ENCODE assay signal across 8 cellular contexts in genomic region chr3:52685285-52685704, GRCh38. TPM values are rescaled to one million over a fixed set of nuclear protein-coding genes. Genes with fewer than 3 reads are reported as not detected.
DNase-seq lines count a peak whose midpoint lies in the region; ATAC-seq and TF ChIP-seq lines count a peak whose summit lies in the region.

No MANE protein-coding gene starts in this region.

- TF ChIP-seq CTCF in fibroblast of mammary gland (conservative IDR thresholded peaks at IDR 0.05; ENCODE audit: control insufficient read depth, insufficient read depth, low read depth, low read length): no peak

- H3K27ac Mint-ChIP-seq in IgD-negative memory B cell: peak overlapping the region; percentile 85 to 98 (median 97)
- peak overlapping the region; percentile 96 for H3K27ac Mint-ChIP-seq in activated T-helper 17 cell treated with anti-CD3 and anti-CD28 coated beads, Interleukin-2, amount 50 U/mL, for 72 hours
- H3K27ac Mint-ChIP-seq in natural killer cell treated with Interleukin-12 subunit alpha and Interleukin-12 subunit beta and Interleukin-15 and Interleukin-18, amount 100 ng/mL, for 72 hours: peak overlapping the region; percentile 98 to 100

- peak; percentile 66 for ATAC-seq in GM21576 (IDR thresholded peaks at IDR 0.05; ENCODE audit: unreplicated experiment)
- peak; percentile 69 for ATAC-seq in activated T-helper 17 cell treated with anti-CD3 and anti-CD28 coated beads, Interleukin-2, amount 50 U/mL, for 72 hours (replicated peaks)
- peak; percentile 92 to 94 for ATAC-seq in natural killer cell treated with Interleukin-12 subunit alpha and Interleukin-12 subunit beta and Interleukin-15 and Interleukin-18, amount 100 ng/mL, for 72 hours
- peak; percentile 83 for ATAC-seq in stimulated activated naive CD8-positive, alpha-beta T cell treated with anti-CD3 and anti-CD28 coated beads, Interleukin-15, Interleukin-2, amounts not matched to agents 100 U/mL and 50 U/mL, for 24 hours

- H3K9me3 Mint-ChIP-seq in IgD-negative memory B cell: no peaks in the 10 kb centered on the region
- H3K9me3 Mint-ChIP-seq in activated T-helper 17 cell treated with anti-CD3 and anti-CD28 coated beads, Interleukin-2, amount 50 U/mL, for 72 hours: no peaks in the 10 kb centered on the region
- H3K9me3 Mint-ChIP-seq in natural killer cell treated with Interleukin-12 subunit alpha and Interleukin-12 subunit beta and Interleukin-15 and Interleukin-18, amount 100 ng/mL, for 72 hours: no peaks in the 10 kb centered on the region

- H3K4me1 Mint-ChIP-seq in IgD-negative memory B cell: peaks cover 16 to 37% (median 28%) of the 10 kb centered on the region in 3 donors
- peaks cover 57% of the 10 kb centered on the region for H3K4me1 Mint-ChIP-seq in activated T-helper 17 cell treated with anti-CD3 and anti-CD28 coated beads, Interleukin-2, amount 50 U/mL, for 72 hours
- H3K4me1 Mint-ChIP-seq in natural killer cell treated with Interleukin-12 subunit alpha and Interleukin-12 subunit beta and Interleukin-15 and Interleukin-18, amount 100 ng/mL, for 72 hours (ENCODE audit: low read depth in 2 of 2): peaks cover 47 to 56% of the 10 kb centered on the region in 2 donors

- peak overlapping the region; percentile 85 for H3K4me3 ChIP-seq in fibroblast of mammary gland (ENCODE audit: control insufficient read depth, low read depth, low read length)

- H3K36me3 Mint-ChIP-seq in IgD-negative memory B cell: peaks cover 2% of the 10 kb centered on the region
- H3K36me3 Mint-ChIP-seq in activated T-helper 17 cell treated with anti-CD3 and anti-CD28 coated beads, Interleukin-2, amount 50 U/mL, for 72 hours (ENCODE audit: low read depth): peaks cover 98% of the 10 kb centered on the region
- H3K36me3 Mint-ChIP-seq in natural killer cell treated with Interleukin-12 subunit alpha and Interleukin-12 subunit beta and Interleukin-15 and Interleukin-18, amount 100 ng/mL, for 72 hours: peaks cover 37% of the 10 kb centered on the region

- H3K27me3 Mint-ChIP-seq in IgD-negative memory B cell: no peaks in the 10 kb centered on the region
- H3K27me3 Mint-ChIP-seq in activated T-helper 17 cell treated with anti-CD3 and anti-CD28 coated beads, Interleukin-2, amount 50 U/mL, for 72 hours: no peaks in the 10 kb centered on the region
- H3K27me3 Mint-ChIP-seq in natural killer cell treated with Interleukin-12 subunit alpha and Interleukin-12 subunit beta and Interleukin-15 and Interleukin-18, amount 100 ng/mL, for 72 hours: no peaks in the 10 kb centered on the region

- DNase-seq in DMS53 (lab: John Stamatoyannopoulos, UW): peak; percentile 84
- no peak for DNase-seq in fibroblast of mammary gland (ENCODE audit: low read depth)
- peak; percentile 92 for DNase-seq in natural killer cell treated with Interleukin-12 subunit alpha and Interleukin-12 subunit beta and Interleukin-15 and Interleukin-18, amount 100 ng/mL, for 72 hours (ENCODE audit: low spot score)
- peak; percentile 88 for DNase-seq in stimulated activated naive CD8-positive, alpha-beta T cell treated with anti-CD3 and anti-CD28 coated beads, Interleukin-15, Interleukin-2, amounts not matched to agents 100 U/mL and 50 U/mL, for 24 hours

- H3K4me3 Mint-ChIP-seq in IgD-negative memory B cell: peak overlapping the region; percentile 93 to 96 (median 94)
- H3K4me3 Mint-ChIP-seq in activated T-helper 17 cell treated with anti-CD3 and anti-CD28 coated beads, Interleukin-2, amount 50 U/mL, for 72 hours: peak overlapping the region; percentile 95
- H3K4me3 Mint-ChIP-seq in natural killer cell treated with Interleukin-12 subunit alpha and Interleukin-12 subunit beta and Interleukin-15 and Interleukin-18, amount 100 ng/mL, for 72 hours: peak overlapping the region; percentile 97

TF ChIP-seq in PFSK-1, 5 proteins besides CTCF, POLR2A, EP300 and RAD21:
- peak; percentile 53; the same call in 1 of the 2 replicates for TF ChIP-seq SIN3A (IDR thresholded peaks at IDR 0.05; ENCODE audit: borderline replicate concordance, insufficient read depth, low read length)
- TF ChIP-seq POLR2AphosphoS5 (IDR thresholded peaks at IDR 0.05; ENCODE audit: low read depth, low read length): no peak

RNA-seq across cellular contexts. Expression of gene PBRM1, which starts 0.4 kb away (rescaled TPM):
- polyA plus RNA-seq in IgD-negative memory B cell: 81.1 TPM
- polyA plus RNA-seq in PFSK-1 (2012; ENCODE audit: insufficient read length, low read depth): 20.7 TPM
- 10 to 100 TPM; 88.4 to 88.6 TPM for total RNA-seq in activated T-helper 17 cell treated with anti-CD3 and anti-CD28 coated beads, Interleukin-2, amount 50 U/mL, for 72 hours
- total RNA-seq in natural killer cell treated with Interleukin-12 subunit alpha and Interleukin-12 subunit beta and Interleukin-15 and Interleukin-18, amount 100 ng/mL, for 72 hours: 10 to 100 TPM; 85.3 to 95.4 TPM

RNA-seq across cellular contexts. Expression of gene GNL3, which starts 0.5 kb away (rescaled TPM):
- 64.0 TPM for polyA plus RNA-seq in IgD-negative memory B cell
- 72.7 TPM for polyA plus RNA-seq in PFSK-1 (2012; ENCODE audit: insufficient read length, low read depth)
- 100 to 1,000 TPM; 165 to 189 TPM for total RNA-seq in activated T-helper 17 cell treated with anti-CD3 and anti-CD28 coated beads, Interleukin-2, amount 50 U/mL, for 72 hours
- total RNA-seq in natural killer cell treated with Interleukin-12 subunit alpha and Interleukin-12 subunit beta and Interleukin-15 and Interleukin-18, amount 100 ng/mL, for 72 hours: 100 to 1,000 TPM; 153 to 225 TPM

RNA-seq across cellular contexts. Expression of gene GLT8D1, which starts 20.3 kb away (rescaled TPM):
- polyA plus RNA-seq in IgD-negative memory B cell: 38.0 TPM
- polyA plus RNA-seq in PFSK-1 (2012; ENCODE audit: insufficient read length, low read depth): 22.9 TPM
- total RNA-seq in activated T-helper 17 cell treated with anti-CD3 and anti-CD28 coated beads, Interleukin-2, amount 50 U/mL, for 72 hours: 10 to 100 TPM; 34.6 to 37.3 TPM
- total RNA-seq in natural killer cell treated with Interleukin-12 subunit alpha and Interleukin-12 subunit beta and Interleukin-15 and Interleukin-18, amount 100 ng/mL, for 72 hours: 10 to 100 TPM; 32.4 to 41.1 TPM

RNA-seq across cellular contexts. Expression of gene SPCS1, which starts 20.6 kb away (rescaled TPM):
- 326 TPM for polyA plus RNA-seq in IgD-negative memory B cell
- polyA plus RNA-seq in PFSK-1 (2012; ENCODE audit: insufficient read length, low read depth): 96.2 TPM
- total RNA-seq in activated T-helper 17 cell treated with anti-CD3 and anti-CD28 coated beads, Interleukin-2, amount 50 U/mL, for 72 hours: 100 to 1,000 TPM in 1 of 2 donors, 10 to 100 TPM in 1; 66.2 to 106 TPM
- 10 to 100 TPM; 74.4 to 92.4 TPM for total RNA-seq in natural killer cell treated with Interleukin-12 subunit alpha and Interleukin-12 subunit beta and Interleukin-15 and Interleukin-18, amount 100 ng/mL, for 72 hours
